Comparison of ENCODE assay signal across 34 cellular contexts in genomic region chr2:180508451-180508850, GRCh38.
"Had no signal": no experiment of that assay in that cellular context is flagged by ENCODE, and none has a peak within 500 bp of the region (broad histone marks: within the 10 kb centered on the region; RNA-seq: fewer than 3 reads in every experiment).

No MANE protein-coding gene starts in this region.

- DNase-seq: Karpas-422, Kasumi-1, MG63, MM.1S, MV-4-11, NCI-H1048, NCI-H1092, NCI-H1092 treated with DMSO at 0.1 percent for 48 hours, NCI-H1105, NCI-H1105 treated with DMSO at 0.1 percent for 48 hours, NCI-H1417, NCI-H1417 treated with DMSO at 0.1 percent for 48 hours, NCI-H1436, NCI-H1436 treated with DMSO at 0.1 percent for 48 hours, NCI-H146, NCI-H1694, NCI-H1694 treated with DMSO at 0.1 percent for 48 hours, NCI-H187, NCI-H187 treated with DMSO at 0.1 percent for 48 hours, NCI-H1930, NCI-H2029, NCI-H2029 treated with DMSO at 0.1 percent for 48 hours, NCI-H2081, NCI-H2081 treated with DMSO at 0.1 percent for 48 hours, NCI-H2107, NCI-H2171, NCI-H2171 treated with DMSO at 0.1 percent for 48 hours, NCI-H2227 treated with DMSO at 0.1 percent for 48 hours, NCI-H226, NCI-H345, NCI-H446, NCI-H446 treated with DMSO at 0.1 percent for 48 hours, NCI-H510A had no signal

- H3K4me3 ChIP-seq: MG63 had no signal

- H3K4me2 ChIP-seq: KMS-11 had no signal

- H3K36me3 ChIP-seq: MG63 had no signal

- H3K9ac ChIP-seq: KMS-11 had no signal

- H3K27ac ChIP-seq: KMS-11 had no signal

- H3K9me3 ChIP-seq: MG63 had no signal

- H3K27me3 ChIP-seq: MG63 had no signal
